In the genomic region with DNA sequence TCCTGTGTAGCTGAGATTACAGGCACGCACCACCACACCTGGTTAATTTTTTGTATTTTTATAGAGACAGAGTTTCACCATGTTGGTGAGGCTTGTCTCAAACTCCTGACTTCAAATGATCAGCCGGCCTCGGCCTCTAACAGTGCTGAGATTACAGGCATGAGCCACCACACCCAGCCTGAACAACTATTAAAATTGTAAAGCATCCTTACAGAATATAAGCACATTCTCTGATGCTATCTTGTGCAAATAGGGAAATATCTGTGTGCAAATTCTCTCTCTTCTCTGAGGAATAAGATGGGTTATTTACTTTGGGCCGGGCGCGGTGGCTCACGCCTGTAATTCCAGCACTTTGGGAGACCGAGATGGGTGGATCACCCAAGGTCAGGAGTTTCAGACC, we compare ENCODE assay signal across 17 cellular contexts.
"Had no signal": no experiment of that assay in that cellular context is flagged by ENCODE, and none has a peak within 500 bp of the region (broad histone marks: within the 10 kb centered on the region; RNA-seq: fewer than 3 reads in every experiment).

No MANE protein-coding gene starts in this region.

- H3K27me3 Mint-ChIP-seq: memory B cell; naive B cell; natural killer cell treated with Interleukin-12 subunit alpha and Interleukin-12 subunit beta and Interleukin-15 and Interleukin-18, amount 100 ng/mL, for 72 hours; stimulated activated naive CD8-positive, alpha-beta T cell treated with anti-CD3 and anti-CD28 coated beads, Interleukin-15, amount 100 ng/mL, for 72 hours had no signal

- H3K4me3 ChIP-seq: coronary artery, esophagus muscularis mucosa, lung, neural progenitor cell, prostate gland, right atrium auricular region, smooth muscle cell, suprapubic skin, transverse colon, upper lobe of right lung, uterus had no signal

- H3K36me3 ChIP-seq: uterus had no signal

- H3K4me2 ChIP-seq: neural progenitor cell, smooth muscle cell had no signal

- H3K4me3 Mint-ChIP-seq: memory B cell; naive B cell; natural killer cell treated with Interleukin-12 subunit alpha and Interleukin-12 subunit beta and Interleukin-15 and Interleukin-18, amount 100 ng/mL, for 72 hours; neural progenitor cell; stimulated activated naive CD8-positive, alpha-beta T cell treated with anti-CD3 and anti-CD28 coated beads, Interleukin-15, amount 100 ng/mL, for 72 hours had no signal

- H3K4me1 Mint-ChIP-seq: neural progenitor cell had no signal

- H3K4me1 ChIP-seq: neural progenitor cell, prostate gland, upper lobe of right lung had no signal

- H3K9ac ChIP-seq: neural progenitor cell had no signal

- H3K27ac Mint-ChIP-seq: memory B cell; naive B cell; natural killer cell treated with Interleukin-12 subunit alpha and Interleukin-12 subunit beta and Interleukin-15 and Interleukin-18, amount 100 ng/mL, for 72 hours; stimulated activated naive CD8-positive, alpha-beta T cell treated with anti-CD3 and anti-CD28 coated beads, Interleukin-15, amount 100 ng/mL, for 72 hours had no signal

- H3K27me3 ChIP-seq: esophagus muscularis mucosa, foreskin keratinocyte, neural progenitor cell, right atrium auricular region, suprapubic skin, transverse colon, upper lobe of right lung, uterus had no signal

- H3K27ac ChIP-seq: coronary artery, esophagus muscularis mucosa, foreskin keratinocyte, neural progenitor cell, prostate gland, suprapubic skin, transverse colon, upper lobe of right lung, uterus had no signal

- H2AFZ ChIP-seq: neural progenitor cell had no signal

- DNase-seq: upper lobe of right lung had no signal

- FAIRE-seq: islet of Langerhans had no signal

- H3K9me3 Mint-ChIP-seq: natural killer cell treated with Interleukin-12 subunit alpha and Interleukin-12 subunit beta and Interleukin-15 and Interleukin-18, amount 100 ng/mL, for 72 hours; neural progenitor cell had no signal

- H3K9me3 ChIP-seq: prostate gland, suprapubic skin, transverse colon, upper lobe of right lung had no signal
